Comparison of ENCODE assay signal across 9 cellular contexts in genomic region chr12:109878749-109879148, GRCh38. TPM values are rescaled to one million over a fixed set of nuclear protein-coding genes. Genes with fewer than 3 reads are reported as not detected.
DNase-seq lines count a peak whose midpoint lies in the region; ATAC-seq and TF ChIP-seq lines count a peak whose summit lies in the region.
"Had no signal": no experiment of that assay in that cellular context is flagged by ENCODE, and none has a peak within 500 bp of the region (broad histone marks: within the 10 kb centered on the region; RNA-seq: fewer than 3 reads in every experiment).

No MANE protein-coding gene starts in this region.

- H3K4me3 Mint-ChIP-seq in CD4-positive, alpha-beta memory T cell = peak overlapping the region; percentile 94 to 98 (median 96)
- peak overlapping the region; percentile 99 to 100 for H3K4me3 Mint-ChIP-seq in effector memory CD8-positive, alpha-beta T cell

- H3K27me3 ChIP-seq in CD4-positive, alpha-beta memory T cell (ENCODE audit: insufficient read depth, low read length) = no peaks in the 10 kb centered on the region
- H3K27me3 ChIP-seq in NT2/D1 (ENCODE audit: insufficient read depth, insufficient read length) = peaks cover 3% of the 10 kb centered on the region
- H3K27me3 ChIP-seq in neural cell (ENCODE audit: insufficient read depth, low read depth, low read length) = no peaks in the 10 kb centered on the region
- H3K27me3 ChIP-seq: body of pancreas had no signal

- H3K27ac ChIP-seq in CD4-positive, alpha-beta memory T cell (ENCODE audit: low read depth, low read length) = no peak overlapping the region
- H3K27ac ChIP-seq in neural cell (ENCODE audit: low read length) = no peak overlapping the region
- H3K27ac ChIP-seq: body of pancreas had no signal

- peaks cover 0 to 2% (median 0%) of the 10 kb centered on the region in 8 donors for H3K9me3 Mint-ChIP-seq in CD4-positive, alpha-beta memory T cell
- H3K9me3 Mint-ChIP-seq in effector memory CD8-positive, alpha-beta T cell = no peaks in the 10 kb centered on the region

- H3K27me3 Mint-ChIP-seq in CD4-positive, alpha-beta memory T cell = no peaks in the 10 kb centered on the region
- no peaks in the 10 kb centered on the region for H3K27me3 Mint-ChIP-seq in effector memory CD8-positive, alpha-beta T cell

- no peak for ATAC-seq in effector memory CD8-positive, alpha-beta T cell (replicated peaks)
- no peak for ATAC-seq in GM21423 (IDR thresholded peaks at IDR 0.05; ENCODE audit: unreplicated experiment)
- ATAC-seq in HG02885 (IDR thresholded peaks at IDR 0.05; ENCODE audit: poor library complexity, unreplicated experiment) = no peak
- ATAC-seq in GM21576 (IDR thresholded peaks at IDR 0.05; ENCODE audit: unreplicated experiment) = no peak
- ATAC-seq in GM21381 (IDR thresholded peaks at IDR 0.05; ENCODE audit: unreplicated experiment) = no peak
- ATAC-seq: body of pancreas had no signal

- no peaks in the 10 kb centered on the region for H3K9me3 ChIP-seq in CD4-positive, alpha-beta memory T cell (ENCODE audit: control insufficient read depth in 1 of 2, low read length in 2 of 2)
- H3K9me3 ChIP-seq in NT2/D1 (ENCODE audit: insufficient read depth, low read length) (no peaks in the 10 kb centered on the region), neural cell (ENCODE audit: low read length) (no peaks in the 10 kb centered on the region)
- H3K9me3 ChIP-seq: body of pancreas had no signal

- H3K4me3 ChIP-seq in CD4-positive, alpha-beta memory T cell (ENCODE audit: low read length in 2 of 2) = peak overlapping the region in 1 of 2 donors; percentile 97
- H3K4me3 ChIP-seq in NT2/D1 (ENCODE audit: insufficient read length, low read depth) (peak overlapping the region; percentile 76), neural cell (ENCODE audit: low read length) (peak overlapping the region; percentile 82)

- no peaks in the 10 kb centered on the region for H4K20me1 ChIP-seq in neural cell (ENCODE audit: insufficient read depth)

- H3F3A ChIP-seq in neural cell (ENCODE audit: insufficient read depth, low read length, poor library complexity, severe bottlenecking) = no peaks in the 10 kb centered on the region

- TF ChIP-seq RAD21 in neural cell (conservative IDR thresholded peaks at IDR 0.05) = no peak

- peaks cover 0 to 6% of the 10 kb centered on the region in 2 donors for H3K36me3 Mint-ChIP-seq in CD4-positive, alpha-beta memory T cell
- peaks cover 12% of the 10 kb centered on the region for H3K36me3 Mint-ChIP-seq in effector memory CD8-positive, alpha-beta T cell (ENCODE audit: insufficient read depth)

- H3K79me2 ChIP-seq in neural cell (replicated peaks; ENCODE audit: insufficient read depth, low read length) = peaks cover 25% of the 10 kb centered on the region

- H3K4me1 ChIP-seq in CD4-positive, alpha-beta memory T cell (ENCODE audit: insufficient read depth, low read length) = peaks cover 42% of the 10 kb centered on the region
- H3K4me1 ChIP-seq in NT2/D1 (ENCODE audit: insufficient read depth, insufficient read length) = peaks cover 13% of the 10 kb centered on the region

- CTCF ChIA-PET in CD4-positive, alpha-beta memory T cell (lab: Charles Lee; ENCODE audit: partially characterized antibody) = interaction anchor here (0.9 to 3.8 kb wide), 5 partner anchors 10 to 73 kb away, joined by 3 to 20 read pairs (median 3); no protein-coding TSS in a partner anchor

- no peak for DNase-seq in CD4-positive, alpha-beta memory T cell
- no peak for DNase-seq in NT2/D1 (ENCODE audit: low read depth, low spot score)
- no peak for DNase-seq in effector memory CD8-positive, alpha-beta T cell

- POLR2A ChIA-PET in CD4-positive, alpha-beta memory T cell (lab: Charles Lee; ENCODE audit: partially characterized antibody) = interaction anchor here (2.0 kb wide), 1 partner anchor 10 kb away, joined by 9 read pairs; no protein-coding TSS in a partner anchor

- TF ChIP-seq CTCF in neural cell (IDR thresholded peaks at IDR 0.05; ENCODE audit: poor library complexity, severe bottlenecking) = no peak

- peaks cover 39 to 68% (median 49%) of the 10 kb centered on the region in 4 donors for H3K4me1 Mint-ChIP-seq in CD4-positive, alpha-beta memory T cell
- H3K4me1 Mint-ChIP-seq in effector memory CD8-positive, alpha-beta T cell (ENCODE audit: low read depth in 2 of 2) = peaks cover 51 to 67% of the 10 kb centered on the region in 2 donors

- no peaks in the 10 kb centered on the region for H3K9me2 ChIP-seq in neural cell (ENCODE audit: insufficient read depth, low read length)

- peak overlapping the region; percentile 97 for H3K4me2 ChIP-seq in neural cell (ENCODE audit: low read length)

- no peaks in the 10 kb centered on the region for H3K36me3 ChIP-seq in CD4-positive, alpha-beta memory T cell (ENCODE audit: insufficient read depth, low read length)
- H3K36me3 ChIP-seq in NT2/D1 (ENCODE audit: insufficient read depth, insufficient read length, low read length) (no peaks in the 10 kb centered on the region), neural cell (ENCODE audit: insufficient read depth, low read length) (no peaks in the 10 kb centered on the region)

- peak overlapping the region; percentile 74 to 98 (median 88) for H3K27ac Mint-ChIP-seq in CD4-positive, alpha-beta memory T cell
- peak overlapping the region; percentile 99 for H3K27ac Mint-ChIP-seq in effector memory CD8-positive, alpha-beta T cell

- H3K9ac ChIP-seq in NT2/D1 (ENCODE audit: insufficient read length, low read depth) = peak overlapping the region; percentile 86
- H3K9ac ChIP-seq in neural cell (ENCODE audit: low read length) = no peak overlapping the region

- no peak overlapping the region for H2AFZ ChIP-seq in neural cell (ENCODE audit: low read depth, low read length)

- TF ChIP-seq EP300 in neural cell (conservative IDR thresholded peaks at IDR 0.05; ENCODE audit: poor library complexity, severe bottlenecking) = no peak

- intact Hi-C loops in CD4-positive, alpha-beta memory T cell (cut with micrococcal nuclease) = no loop called here

TF ChIP-seq in neural cell, 6 proteins besides CTCF, POLR2A, EP300 and RAD21:
- no peak for TF ChIP-seq POLR2AphosphoS5 (IDR thresholded peaks at IDR 0.05)
- TF ChIP-seq EZH2 (IDR thresholded peaks at IDR 0.05; ENCODE audit: borderline replicate concordance, insufficient read depth, low read length, poor library complexity, severe bottlenecking) = no peak
- TF ChIP-seq SMC3 (conservative IDR thresholded peaks at IDR 0.05; ENCODE audit: poor library complexity) = no peak
- no peak for TF ChIP-seq MXI1 (conservative IDR thresholded peaks at IDR 0.05; ENCODE audit: poor library complexity, severe bottlenecking)
- no peak for TF ChIP-seq TAF1 (IDR thresholded peaks at IDR 0.05; ENCODE audit: low read depth)

RNA-seq across cellular contexts. Expression of gene GLTP, which starts 1.6 kb away (rescaled TPM):
- total RNA-seq in CD4-positive, alpha-beta memory T cell = 10 to 100 TPM; 24.0 TPM
- polyA plus RNA-seq in CD4-positive, alpha-beta memory T cell = 10 to 100 TPM; 23.6 to 48.1 TPM
- polyA plus RNA-seq in neural cell = 18.7 and 25.0 TPM in 2 replicates
- 19.4 and 19.5 TPM in 2 replicates for polyA minus RNA-seq in neural cell

RNA-seq across cellular contexts. Expression of gene TCHP, which starts 21.3 kb away (rescaled TPM):
- 10 to 100 TPM; 41.4 to 45.0 TPM for total RNA-seq in CD4-positive, alpha-beta memory T cell
- 10 to 100 TPM in 1 of 2 donors, 1 to 10 TPM in 1; 3.0 to 15.7 TPM for polyA plus RNA-seq in CD4-positive, alpha-beta memory T cell
- 10.0 and 12.8 TPM in 2 replicates for polyA plus RNA-seq in neural cell
- polyA minus RNA-seq in neural cell = 10.4 and 11.4 TPM in 2 replicates

RNA-seq across cellular contexts. Expression of gene TRPV4, which starts 45.6 kb away (rescaled TPM):
- under 1 TPM in 1 of 2 experiments, not detected in 1; 0.17 TPM for total RNA-seq in CD4-positive, alpha-beta memory T cell
- not detected for polyA plus RNA-seq in CD4-positive, alpha-beta memory T cell
- not detected in 2 replicates for polyA plus RNA-seq in neural cell
- polyA minus RNA-seq in neural cell = not detected in 2 replicates
